In the genomic region with DNA sequence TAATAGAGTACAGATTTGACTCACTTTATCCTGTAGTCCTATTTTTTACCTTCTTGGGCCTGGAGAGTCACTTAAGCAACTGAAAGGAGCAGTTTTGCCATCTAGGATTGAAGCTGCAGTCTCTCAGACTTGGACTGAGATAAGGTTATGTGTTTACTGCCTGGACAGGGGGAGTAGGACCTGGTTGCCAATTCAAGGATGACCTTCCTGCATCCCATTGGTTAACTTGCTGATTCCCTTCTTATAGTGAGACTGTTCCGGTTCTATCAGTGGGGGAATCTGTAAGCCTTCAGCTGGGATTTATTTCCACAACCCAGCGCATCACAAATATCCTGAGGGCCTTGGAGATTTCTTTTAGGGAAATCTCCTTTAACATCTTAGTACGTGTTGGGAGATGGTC, we compare ENCODE assay signal across 12 cellular contexts. TPM values are rescaled to one million over a fixed set of nuclear protein-coding genes. Genes with fewer than 3 reads are reported as not detected.
DNase-seq lines count a peak whose midpoint lies in the region; ATAC-seq, FAIRE-seq and TF ChIP-seq lines count a peak whose summit lies in the region.
"Had no signal": no experiment of that assay in that cellular context is flagged by ENCODE, and none has a peak within 500 bp of the region (broad histone marks: within the 10 kb centered on the region; RNA-seq: fewer than 3 reads in every experiment).

No MANE protein-coding gene starts in this region.

- TF ChIP-seq CTCF in BE2C (IDR thresholded peaks at IDR 0.05; ENCODE audit: low read depth, low read length) (no peak), K562 (IDR thresholded peaks at IDR 0.05 in 2 of 3, conservative IDR thresholded peaks at IDR 0.05 in 1 of 3; ENCODE audit: insufficient read depth in 2 of 3, low read depth in 1 of 3, low read length in 3 of 3) (no peak)

- ATAC-seq in K562 (no peak), HG03175 (IDR thresholded peaks at IDR 0.05; ENCODE audit: unreplicated experiment) (no peak), HG02981 (IDR thresholded peaks at IDR 0.05; ENCODE audit: unreplicated experiment) (no peak)
- ATAC-seq in naive thymus-derived CD8-positive, alpha-beta T cell = no peak

- no peaks in the 10 kb centered on the region for H3K9me3 Mint-ChIP-seq in naive thymus-derived CD8-positive, alpha-beta T cell

- H3K79me2 ChIP-seq in GM23248 (ENCODE audit: insufficient read depth) (peaks cover 95% of the 10 kb centered on the region), K562 (ENCODE audit: control insufficient read depth, insufficient read depth, low read length) (peaks cover 78% of the 10 kb centered on the region)

- no peaks in the 10 kb centered on the region for H3K9me1 ChIP-seq in K562 (ENCODE audit: control insufficient read depth, insufficient read depth, low read length)

- H3K36me3 ChIP-seq in BE2C = peaks cover 29% of the 10 kb centered on the region
- H3K36me3 ChIP-seq in GM23248 (ENCODE audit: low read depth) = no peaks in the 10 kb centered on the region; the same call in 1 of the 2 replicates
- H3K36me3 ChIP-seq in K562 (ENCODE audit: control insufficient read depth, insufficient read depth, low read length) = peaks cover 42% of the 10 kb centered on the region; the same call in 2 of the 3 replicates

- H3K27me3 Mint-ChIP-seq in naive thymus-derived CD8-positive, alpha-beta T cell = no peaks in the 10 kb centered on the region

- POLR2A ChIA-PET in K562 (lab: Yijun Ruan, JAX) = interaction anchor here (1.0 to 4.5 kb wide), 2 partner anchors 12 to 25 kb away, joined by 4 to 20 read pairs; no protein-coding TSS in a partner anchor
- POLR2A ChIA-PET in naive thymus-derived CD8-positive, alpha-beta T cell (lab: Charles Lee) = no interaction called here

- H3K36me3 Mint-ChIP-seq in naive thymus-derived CD8-positive, alpha-beta T cell = peaks cover 0 to 38% (median 6%) of the 10 kb centered on the region in 3 donors

- CTCF ChIA-PET in K562 (lab: Yijun Ruan, JAX; ENCODE audit: low intra/inter-chr PET ratio) = no interaction called here

- H3K4me3 Mint-ChIP-seq in naive thymus-derived CD8-positive, alpha-beta T cell = peak overlapping the region in 8 of 10 donors; percentile 20 to 92 (median 46)

- H3K9me3 ChIP-seq in BE2C (no peaks in the 10 kb centered on the region), GM23248 (ENCODE audit: low read depth) (no peaks in the 10 kb centered on the region), K562 (replicated peaks; ENCODE audit: control insufficient read depth, insufficient read depth, low read depth, low read length) (no peaks in the 10 kb centered on the region)

- TF ChIP-seq RAD21 in K562 (CRISPR knock-in tag; conservative IDR thresholded peaks at IDR 0.05 in 1 of 2, IDR thresholded peaks at IDR 0.05 in 1 of 2) = no peak

- TF ChIP-seq EP300 in K562 (IDR thresholded peaks at IDR 0.05; ENCODE audit: low read length) = no peak

- H3K9me2 ChIP-seq in GM23248 (ENCODE audit: insufficient read depth) = no peaks in the 10 kb centered on the region

- H3K27me3 ChIP-seq in BE2C (no peaks in the 10 kb centered on the region), GM23248 (replicated peaks; ENCODE audit: insufficient read depth) (no peaks in the 10 kb centered on the region), K562 (ENCODE audit: control insufficient read depth in 2 of 2, insufficient read depth in 2 of 2, low read length in 2 of 2) (no peaks in the 10 kb centered on the region)

- peaks cover 45% of the 10 kb centered on the region for H3F3A ChIP-seq in GM23248 (ENCODE audit: insufficient read depth)

- no peak for DNase-seq in BE2C
- peak; percentile 27 for DNase-seq in GM23248
- DNase-seq in K562 (ENCODE audit: extremely low read depth in 1 of 4, low spot score in 3 of 4) = peak; percentile 46 to 66 (median 58)
- no peak for DNase-seq in naive thymus-derived CD8-positive, alpha-beta T cell
- DNase-seq in activated CD4-positive, alpha-beta T cell treated with anti-CD3 and anti-CD28 coated beads for 1 hour = no peak
- no peak for DNase-seq in HPDE6-E6E7 (ENCODE audit: extremely low spot score)
- DNase-seq: GDM1, NCI-H2081, SHP77 had no signal

- H3K27ac Mint-ChIP-seq in naive thymus-derived CD8-positive, alpha-beta T cell = peak overlapping the region in 6 of 10 donors; percentile 12 to 48 (median 30)

- H3K27ac ChIP-seq in GM23248 = peak overlapping the region; percentile 9; the same call in 1 of the 2 replicates
- no peak overlapping the region for H3K27ac ChIP-seq in K562 (ENCODE audit: extremely low read depth, low read depth, low read length)

- peak; percentile 84 for FAIRE-seq in K562 (lab: Jason Lieb, UNC)
- FAIRE-seq: colon had no signal

- H4K20me1 ChIP-seq in GM23248 (ENCODE audit: insufficient read depth) (peaks cover 9% of the 10 kb centered on the region; the same call in 1 of the 2 replicates), K562 (replicated peaks; ENCODE audit: control insufficient read depth, insufficient read depth, low read length) (peaks cover 43% of the 10 kb centered on the region)

- H2AFZ ChIP-seq in GM23248 = no peak overlapping the region
- no peak overlapping the region for H2AFZ ChIP-seq in K562 (ENCODE audit: low read depth, low read length)

- H3K4me3 ChIP-seq in BE2C (ENCODE audit: low read depth, low read length) = peak overlapping the region; percentile 27
- peak overlapping the region; percentile 82 for H3K4me3 ChIP-seq in GM23248
- H3K4me3 ChIP-seq in K562 = peak overlapping the region; percentile 14; the same call in 1 of the 2 replicates

- in situ Hi-C loops in GM23248 (cut with MboI) = no loop called here
- in situ Hi-C loops in K562 (cut with MboI) = no loop called here

- intact Hi-C loops in K562 (cut with micrococcal nuclease) = no loop called here

- H3K4me2 ChIP-seq in GM23248 (ENCODE audit: unreplicated experiment) (peak overlapping the region; percentile 92), K562 (ENCODE audit: insufficient read depth, low read length) (peak overlapping the region; percentile 2)

- no TSS peak for BruUV-seq in K562 (replicated peaks; lab: Mats Ljungman, UMichigan)

- peaks cover 14 to 61% (median 56%) of the 10 kb centered on the region in 4 donors for H3K4me1 Mint-ChIP-seq in naive thymus-derived CD8-positive, alpha-beta T cell

- H3K9ac ChIP-seq in GM23248 (peak overlapping the region; percentile 94), K562 (ENCODE audit: insufficient read depth in 1 of 2, low read depth in 2 of 2, low read length in 2 of 2) (no peak overlapping the region)

- no peak for TF ChIP-seq POLR2A in K562 (conservative IDR thresholded peaks at IDR 0.05)

- H3K4me1 ChIP-seq in BE2C = no peaks in the 10 kb centered on the region
- peaks cover 47% of the 10 kb centered on the region for H3K4me1 ChIP-seq in GM23248 (ENCODE audit: insufficient read depth)
- peaks cover 23 to 37% of the 10 kb centered on the region in 2 experiments for H3K4me1 ChIP-seq in K562 (replicated peaks in 1 of 2; ENCODE audit: control insufficient read depth in 2 of 2, insufficient read depth in 2 of 2, low read length in 2 of 2)

- 49 to 62% methylated on average over 3 of the region's 3 CpGs for WGBS in GM23248 (ENCODE audit: low coverage in 1 of 2, low lambda C conversion rate in 2 of 2, missing lambda C conversion rate in 2 of 2), 2 experiments
- WGBS in K562 (ENCODE audit: insufficient coverage, low coverage, missing lambda C conversion rate) = 19% methylated on average over 3 of the region's 3 CpGs

RNA-seq across cellular contexts. Expression of gene UBN1, which starts 2.9 kb away (rescaled TPM):
- polyA plus RNA-seq in BE2C (2012; ENCODE audit: insufficient read depth, insufficient read length, low read depth) = 40.3 TPM
- 16.4 and 18.1 TPM in 2 replicates for total RNA-seq in GM23248 (2014; rRNA removed; shearing (Covaris generic))
- polyA plus RNA-seq in GM23248 (2016; fragmentation: Nextera tagmentation; extraction: Ambion mirVana) = 9.3 and 9.9 TPM in 2 replicates
- total RNA-seq in K562 (2011; cell fraction: chromatin; rRNA removed; ENCODE audit: low replicate concordance) = 79.4 and 106 TPM in 2 replicates
- total RNA-seq in K562 (2011; cell fraction: nucleolus; rRNA removed) = 59.1 and 60.7 TPM in 2 replicates
- 65.0 TPM in 2 replicates for total RNA-seq in K562 (2011; cell fraction: nucleoplasm; rRNA removed)
- total RNA-seq in K562 (2014; rRNA removed) = 20.6 and 20.8 TPM in 2 replicates
- total RNA-seq in K562 (2014; rRNA removed; fragmentation: Illumina TruSeq; extraction: Trizol) = 19.8 and 23.9 TPM in 2 replicates
- total RNA-seq in K562 (2015; rRNA removed; fragmentation: Illumina TruSeq; extraction: Trizol) = 24.4 and 25.0 TPM in 2 replicates
- total RNA-seq in K562 (2021) = 40.9 and 45.7 TPM in 2 replicates
- 14.9 and 15.4 TPM in 2 replicates for polyA plus RNA-seq in K562 (2011; rRNA removed)
- polyA plus RNA-seq in K562 (2011; cell fraction: cytosol; rRNA removed) = 14.7 and 17.3 TPM in 2 replicates
- polyA plus RNA-seq in K562 (2011; cell fraction: nucleus; rRNA removed) = 42.6 and 53.3 TPM in 2 replicates
- polyA plus RNA-seq in K562 (2012) = 29.7 and 30.3 TPM in 2 replicates
- 31.2 and 34.2 TPM in 2 replicates for polyA plus RNA-seq in K562 (2014; fragmentation: Illumina TruSeq; extraction: Trizol)
- polyA plus RNA-seq in K562 (2014; fragmentation: Nextera tagmentation; extraction: Ambion mirVana) = 1 to 10 TPM; 1.5 to 2.4 TPM
- 21.1 and 25.5 TPM in 2 replicates for polyA plus RNA-seq in K562 (2014; rRNA removed)
- polyA minus RNA-seq in K562 (2011; rRNA and poly(A)+ RNA removed) = 17.7 and 25.8 TPM in 2 replicates
- polyA minus RNA-seq in K562 (2011; cell fraction: cytosol; rRNA and poly(A)+ RNA removed) = 16.8 and 27.0 TPM in 2 replicates
- polyA minus RNA-seq in K562 (2011; cell fraction: nucleus; rRNA and poly(A)+ RNA removed) = 21.5 and 21.8 TPM in 2 replicates
- 10 to 100 TPM; 40.6 to 40.9 TPM for total RNA-seq in naive thymus-derived CD8-positive, alpha-beta T cell
- 10 to 100 TPM; 10.9 to 18.4 (median 14.2) TPM for polyA plus RNA-seq in naive thymus-derived CD8-positive, alpha-beta T cell

RNA-seq across cellular contexts. Expression of gene GLYR1, which starts 3.1 kb away (rescaled TPM):
- 124 TPM for polyA plus RNA-seq in BE2C (2012; ENCODE audit: insufficient read depth, insufficient read length, low read depth)
- 27.4 and 31.2 TPM in 2 replicates for total RNA-seq in GM23248 (2014; rRNA removed; shearing (Covaris generic))
- polyA plus RNA-seq in GM23248 (2016; fragmentation: Nextera tagmentation; extraction: Ambion mirVana) (36.6 and 39.9 TPM in 2 replicates), K562 (2011; rRNA removed) (60.2 and 63.0 TPM in 2 replicates), K562 (2014; fragmentation: Illumina TruSeq; extraction: Trizol) (96.4 and 99.2 TPM in 2 replicates), K562 (2014; fragmentation: Nextera tagmentation; extraction: Ambion mirVana) (1 to 10 TPM; 6.7 to 8.3 TPM), K562 (2014; rRNA removed) (83.1 and 89.8 TPM in 2 replicates)
- total RNA-seq in K562 (2011; cell fraction: chromatin; rRNA removed; ENCODE audit: low replicate concordance) = 172 and 226 TPM in 2 replicates
- total RNA-seq in K562 (2011; cell fraction: nucleolus; rRNA removed) = 74.0 and 74.7 TPM in 2 replicates
- 112 and 153 TPM in 2 replicates for total RNA-seq in K562 (2011; cell fraction: nucleoplasm; rRNA removed)
- total RNA-seq in K562 (2014; rRNA removed) (36.5 and 41.6 TPM in 2 replicates), K562 (2014; rRNA removed; fragmentation: Illumina TruSeq; extraction: Trizol) (59.6 and 76.9 TPM in 2 replicates), K562 (2015; rRNA removed; fragmentation: Illumina TruSeq; extraction: Trizol) (70.9 and 72.4 TPM in 2 replicates), K562 (2021) (92.7 and 97.6 TPM in 2 replicates)
- polyA plus RNA-seq in K562 (2011; cell fraction: cytosol; rRNA removed) = 49.4 and 62.8 TPM in 2 replicates
- 66.8 and 89.3 TPM in 2 replicates for polyA plus RNA-seq in K562 (2011; cell fraction: nucleus; rRNA removed)
- polyA plus RNA-seq in K562 (2012) = 65.5 and 88.3 TPM in 2 replicates
- polyA minus RNA-seq in K562 (2011; rRNA and poly(A)+ RNA removed) = 78.7 and 80.6 TPM in 2 replicates
- polyA minus RNA-seq in K562 (2011; cell fraction: cytosol; rRNA and poly(A)+ RNA removed) = 28.9 and 29.7 TPM in 2 replicates
- polyA minus RNA-seq in K562 (2011; cell fraction: nucleus; rRNA and poly(A)+ RNA removed) = 31.8 and 43.2 TPM in 2 replicates
- total RNA-seq in naive thymus-derived CD8-positive, alpha-beta T cell = 100 to 1,000 TPM; 111 to 112 TPM
- 10 to 100 TPM; 29.7 to 39.6 (median 38.1) TPM for polyA plus RNA-seq in naive thymus-derived CD8-positive, alpha-beta T cell

RNA-seq across cellular contexts. Expression of gene ROGDI, which starts 47.8 kb away (rescaled TPM):
- polyA plus RNA-seq in BE2C (2012; ENCODE audit: insufficient read depth, insufficient read length, low read depth) = 246 TPM
- 17.7 and 27.3 TPM in 2 replicates for total RNA-seq in GM23248 (2014; rRNA removed; shearing (Covaris generic))
- 21.4 and 25.2 TPM in 2 replicates for polyA plus RNA-seq in GM23248 (2016; fragmentation: Nextera tagmentation; extraction: Ambion mirVana)
- total RNA-seq in K562 (2011; cell fraction: chromatin; rRNA removed; ENCODE audit: low replicate concordance) = 11.5 and 33.7 TPM in 2 replicates
- total RNA-seq in K562 (2011; cell fraction: nucleolus; rRNA removed) = 25.3 and 25.8 TPM in 2 replicates
- 16.5 and 22.7 TPM in 2 replicates for total RNA-seq in K562 (2011; cell fraction: nucleoplasm; rRNA removed)
- total RNA-seq in K562 (2014; rRNA removed) = 22.2 and 25.3 TPM in 2 replicates
- total RNA-seq in K562 (2014; rRNA removed; fragmentation: Illumina TruSeq; extraction: Trizol) = 4.9 and 8.2 TPM in 2 replicates
- 16.8 and 18.3 TPM in 2 replicates for total RNA-seq in K562 (2015; rRNA removed; fragmentation: Illumina TruSeq; extraction: Trizol)
- total RNA-seq in K562 (2021) = 24.4 and 28.4 TPM in 2 replicates
- 13.1 and 19.3 TPM in 2 replicates for polyA plus RNA-seq in K562 (2011; rRNA removed)
- polyA plus RNA-seq in K562 (2011; cell fraction: cytosol; rRNA removed) = 26.0 and 56.4 TPM in 2 replicates
- 80.7 and 101 TPM in 2 replicates for polyA plus RNA-seq in K562 (2011; cell fraction: nucleus; rRNA removed)
- polyA plus RNA-seq in K562 (2012) = 24.8 and 32.1 TPM in 2 replicates
- polyA plus RNA-seq in K562 (2014; fragmentation: Illumina TruSeq; extraction: Trizol) = 16.5 and 24.8 TPM in 2 replicates
- 1 to 10 TPM in 1 of 2 experiments, under 1 TPM in 1; 0.97 to 1.1 TPM for polyA plus RNA-seq in K562 (2014; fragmentation: Nextera tagmentation; extraction: Ambion mirVana)
- 36.1 and 37.3 TPM in 2 replicates for polyA plus RNA-seq in K562 (2014; rRNA removed)
- 2.8 and 5.1 TPM in 2 replicates for polyA minus RNA-seq in K562 (2011; rRNA and poly(A)+ RNA removed)
- polyA minus RNA-seq in K562 (2011; cell fraction: cytosol; rRNA and poly(A)+ RNA removed) = 6.8 and 9.5 TPM in 2 replicates
- polyA minus RNA-seq in K562 (2011; cell fraction: nucleus; rRNA and poly(A)+ RNA removed) = 8.1 and 10.2 TPM in 2 replicates
- total RNA-seq in naive thymus-derived CD8-positive, alpha-beta T cell = 10 to 100 TPM; 11.2 to 12.5 TPM
- polyA plus RNA-seq in naive thymus-derived CD8-positive, alpha-beta T cell = 10 to 100 TPM in 2 of 3 donors, 1 to 10 TPM in 1; 7.8 to 12.6 (median 11.8) TPM

RNA-seq across cellular contexts. Expression of gene SMIM22, which starts 55.0 kb away (rescaled TPM):
- polyA plus RNA-seq in BE2C (2012; ENCODE audit: insufficient read depth, insufficient read length, low read depth) = 5.6 TPM
- total RNA-seq in GM23248 (2014; rRNA removed; shearing (Covaris generic)) = not detected in 2 replicates
- not detected in 2 replicates for polyA plus RNA-seq in GM23248 (2016; fragmentation: Nextera tagmentation; extraction: Ambion mirVana)
- not detected in 2 replicates for total RNA-seq in K562 (2011; cell fraction: chromatin; rRNA removed; ENCODE audit: low replicate concordance)
- not detected in 2 replicates for total RNA-seq in K562 (2011; cell fraction: nucleolus; rRNA removed)
- total RNA-seq in K562 (2011; cell fraction: nucleoplasm; rRNA removed) = not detected in 2 replicates
- not detected in 2 replicates for total RNA-seq in K562 (2014; rRNA removed)
- total RNA-seq in K562 (2014; rRNA removed; fragmentation: Illumina TruSeq; extraction: Trizol) = not detected in 2 replicates
- total RNA-seq in K562 (2015; rRNA removed; fragmentation: Illumina TruSeq; extraction: Trizol) = not detected in 2 replicates
- total RNA-seq in K562 (2021) = not detected in 2 replicates
- polyA plus RNA-seq in K562 (2011; rRNA removed) = not detected in 2 replicates
- polyA plus RNA-seq in K562 (2011; cell fraction: cytosol; rRNA removed) = 0.97 TPM in 1 of 2 replicates, not detected in the other
- not detected in 2 replicates for polyA plus RNA-seq in K562 (2011; cell fraction: nucleus; rRNA removed)
- polyA plus RNA-seq in K562 (2012) = 0.42 TPM in 1 of 2 replicates, not detected in the other
- polyA plus RNA-seq in K562 (2014; fragmentation: Illumina TruSeq; extraction: Trizol) = not detected in 2 replicates
- polyA plus RNA-seq in K562 (2014; fragmentation: Nextera tagmentation; extraction: Ambion mirVana) = not detected
- polyA plus RNA-seq in K562 (2014; rRNA removed) = not detected in 2 replicates
- not detected in 2 replicates for polyA minus RNA-seq in K562 (2011; rRNA and poly(A)+ RNA removed)
- polyA minus RNA-seq in K562 (2011; cell fraction: cytosol; rRNA and poly(A)+ RNA removed) = not detected in 2 replicates
- polyA minus RNA-seq in K562 (2011; cell fraction: nucleus; rRNA and poly(A)+ RNA removed) = not detected in 2 replicates
- not detected for total RNA-seq in naive thymus-derived CD8-positive, alpha-beta T cell
- polyA plus RNA-seq in naive thymus-derived CD8-positive, alpha-beta T cell = not detected

Comparison
In these comparisons a context has a peak if more than half of its experiments do, and no peak if none do; other contexts are left out.
1. DNase-seq: peak in GM23248 (single experiment) and K562 (4 of 4); none in BE2C (single experiment), naive thymus-derived CD8-positive, alpha-beta T cell (0 of 10), activated CD4-positive, alpha-beta T cell treated with anti-CD3 and anti-CD28 coated beads for 1 hour (single experiment) and HPDE6-E6E7 (single experiment).
2. H3K4me3 ChIP-seq: peak in every context shown above with its lines; median percentile 82 in GM23248; 27 in BE2C; 14 in K562.